ENCODE assay signal across 8 cellular contexts in genomic region chr12:124480469-124481256, GRCh38.
DNase-seq lines count a peak whose midpoint lies in the region; ATAC-seq and TF ChIP-seq lines count a peak whose summit lies in the region.

No MANE protein-coding gene starts in this region.

- H3K4me1 ChIP-seq in IMR-90 (ENCODE audit: control insufficient read depth, insufficient read depth, low read length) = peaks cover 7% of the 10 kb centered on the region; the same call in 1 of the 2 replicates
- peaks cover 0 to 69% (median 20%) of the 10 kb centered on the region in 3 donors for H3K4me1 ChIP-seq in gastroesophageal sphincter

- H3K4me2 ChIP-seq in IMR-90 (ENCODE audit: low read depth, low read length) = no peak overlapping the region; the same call in 1 of the 2 replicates

- WGBS in IMR-90 (ENCODE audit: extremely low coverage in 2 of 2, insufficient read length in 1 of 2), 2 experiments = 59% methylated on average over 3 of the region's 15 CpGs; no CpG with 5 or more reads in 1 of the 2 experiments
- WGBS in gastroesophageal sphincter (ENCODE audit: low coverage in 1 of 2), 2 donors = 27 to 48% methylated on average over 5 of the region's 15 CpGs

- no peak overlapping the region; the same call in 1 of the 2 replicates for H3K14ac ChIP-seq in IMR-90 (replicated peaks; ENCODE audit: low read depth, low read length)

- TF ChIP-seq RAD21 in IMR-90 (IDR thresholded peaks at IDR 0.05; ENCODE audit: low read length) = no peak

- peaks cover 28 to 81% of the 10 kb centered on the region in 2 experiments for H3K79me1 ChIP-seq in IMR-90 (ENCODE audit: low read depth in 1 of 2, low read length in 2 of 2)

- CTCF ChIA-PET in IMR-90 (lab: Yijun Ruan, JAX) = no interaction called here

- no peak overlapping the region for H3K18ac ChIP-seq in IMR-90 (ENCODE audit: low read depth, low read length)

- no peak overlapping the region for H2AFZ ChIP-seq in IMR-90 (replicated peaks; ENCODE audit: low read length, poor library complexity)

- intact Hi-C loops in IMR-90 (cut with micrococcal nuclease) = no loop called here

- no peak overlapping the region for H4K8ac ChIP-seq in IMR-90 (ENCODE audit: low read depth in 2 of 2, low read length in 2 of 2)

- H3K36me3 ChIP-seq in IMR-90 (ENCODE audit: control insufficient read depth, insufficient read depth, low read length) = peaks cover 58% of the 10 kb centered on the region
- peaks cover 0 to 69% of the 10 kb centered on the region in 2 donors for H3K36me3 ChIP-seq in gastroesophageal sphincter

- no peaks in the 10 kb centered on the region for H3K27me3 ChIP-seq in IMR-90 (ENCODE audit: control insufficient read depth, insufficient read depth, low read length)
- H3K27me3 ChIP-seq in gastroesophageal sphincter = no peaks in the 10 kb centered on the region

- in situ Hi-C loops in IMR-90 (cut with MboI; ENCODE audit: low sequenced_read_pairs) = no loop called here

- dilution Hi-C loops in IMR-90 (cut with HindIII; ENCODE audit: low sequenced_read_pairs, unreplicated experiment) = no loop called here

- TF ChIP-seq POLR2A in IMR-90 (IDR thresholded peaks at IDR 0.05; ENCODE audit: low read depth, low read length) (no peak), gastroesophageal sphincter (IDR thresholded peaks at IDR 0.05) (no peak)

- TF ChIP-seq EP300 in gastroesophageal sphincter (IDR thresholded peaks at IDR 0.05) = no peak

- H3K9me3 ChIP-seq in IMR-90 (ENCODE audit: control insufficient read depth, insufficient read depth, low read length) (no peaks in the 10 kb centered on the region), gastroesophageal sphincter (no peaks in the 10 kb centered on the region)

- no peak overlapping the region for H3K9ac ChIP-seq in IMR-90 (ENCODE audit: low read depth, low read length)

- peaks cover 68% of the 10 kb centered on the region for H4K20me1 ChIP-seq in IMR-90 (ENCODE audit: insufficient read depth, low read length)

- DNase-seq in IMR-90 = peak; percentile 47
- peak; percentile 54 to 70 for DNase-seq in activated CD4-positive, alpha-beta T cell treated with anti-CD3 and anti-CD28 coated beads, Interleukin-2, amount 50 U/mL, for 48 hours
- DNase-seq in stimulated activated CD4-positive, alpha-beta T cell treated with anti-CD3 and anti-CD28 coated beads, Interleukin-15, amount 100 ng/mL, for 48 hours (ENCODE audit: low read depth in 2 of 2) = peak; percentile 29 to 44
- no peak for DNase-seq in GOT3 (lab: John Stamatoyannopoulos, UW)
- no peak for DNase-seq in HuH-7 (ENCODE audit: low spot score)

- H3K9me1 ChIP-seq in IMR-90 (ENCODE audit: insufficient read depth, low read length) = peaks cover 9% of the 10 kb centered on the region

- H2BK5ac ChIP-seq in IMR-90 (ENCODE audit: low read depth, low read length, poor library complexity, severe bottlenecking) = no peak overlapping the region

- no TSS peak for BruUV-seq in IMR-90 (replicated peaks; lab: Mats Ljungman, UMichigan)

- H3K27ac ChIP-seq in IMR-90 (ENCODE audit: insufficient read depth, low read length) (no peak overlapping the region), gastroesophageal sphincter (peak overlapping the region in 3 of 4 donors; percentile 65 to 73 (median 67))

- H3K4me3 ChIP-seq in IMR-90 (ENCODE audit: insufficient read depth, low read depth, low read length) = no peak overlapping the region
- H3K4me3 ChIP-seq in gastroesophageal sphincter = no peak overlapping the region

- H3K4ac ChIP-seq in IMR-90 (ENCODE audit: low read depth, low read length) = no peak overlapping the region

- H2BK15ac ChIP-seq in IMR-90 (ENCODE audit: low read depth, low read length) = no peak overlapping the region

- H3K23ac ChIP-seq in IMR-90 (ENCODE audit: low read depth, low read length) = no peak overlapping the region

- H2AK9ac ChIP-seq in IMR-90 (replicated peaks; ENCODE audit: low read depth, low read length, poor library complexity) = peak overlapping the region; percentile 92

- H4K5ac ChIP-seq in IMR-90 (ENCODE audit: low read depth, low read length) = no peak overlapping the region

- peak overlapping the region; percentile 78 for H2AK5ac ChIP-seq in IMR-90 (ENCODE audit: low read depth, low read length)

- H3K56ac ChIP-seq in IMR-90 (ENCODE audit: extremely low read depth, insufficient read depth, low read length) = no peak overlapping the region

- H4K91ac ChIP-seq in IMR-90 (ENCODE audit: insufficient read depth, low read depth, low read length) = no peak overlapping the region

- POLR2A ChIA-PET in IMR-90 (lab: Charles Lee; ENCODE audit: unreplicated experiment) = no interaction called here

- no peak for TF ChIP-seq CTCF in IMR-90 (conservative IDR thresholded peaks at IDR 0.05; ENCODE audit: low read depth, low read length)
- no peak for TF ChIP-seq CTCF in gastroesophageal sphincter (IDR thresholded peaks at IDR 0.05)

- no peak overlapping the region for H2BK120ac ChIP-seq in IMR-90 (ENCODE audit: low read depth, low read length)

- no peak overlapping the region for H2BK20ac ChIP-seq in IMR-90 (ENCODE audit: low read depth, low read length)

- peak; percentile 59 for ATAC-seq in GM18499 (IDR thresholded peaks at IDR 0.05; ENCODE audit: insufficient read depth, unreplicated experiment)
- ATAC-seq in GM21723 (IDR thresholded peaks at IDR 0.05; ENCODE audit: unreplicated experiment) = peak; percentile 76
- ATAC-seq in IMR-90 (ENCODE audit: low read depth) = peak; percentile 62
- ATAC-seq in gastroesophageal sphincter = peak; percentile 21

TF ChIP-seq in IMR-90, 13 proteins besides CTCF, POLR2A, EP300 and RAD21:
- TF ChIP-seq MAZ (IDR thresholded peaks at IDR 0.05; ENCODE audit: borderline replicate concordance, low read depth, low read length) = peak; percentile 23; the same call in 1 of the 2 replicates
- 0 out of 2 replicates have a peak, but pooled peaks have one; percentile 77 for TF ChIP-seq MXI1 (IDR thresholded peaks at IDR 0.05; ENCODE audit: borderline replicate concordance, low read depth, low read length)
- TF ChIP-seq CEBPB (IDR thresholded peaks at IDR 0.05; ENCODE audit: low read depth, low read length) = no peak
- no peak for TF ChIP-seq FOS (IDR thresholded peaks at IDR 0.05; ENCODE audit: low read depth, low read length)

Comparison
In these comparisons a context has a peak if more than half of its experiments do, and no peak if none do; other contexts are left out.
1. ATAC-seq: peak in every context shown above with its lines; median percentile 76 in GM21723; 62 in IMR-90; 59 in GM18499; 21 in gastroesophageal sphincter.
2. DNase-seq: peak in IMR-90 (single experiment), activated CD4-positive, alpha-beta T cell treated with anti-CD3 and anti-CD28 coated beads, Interleukin-2, amount 50 U/mL, for 48 hours (2 of 2) and stimulated activated CD4-positive, alpha-beta T cell treated with anti-CD3 and anti-CD28 coated beads, Interleukin-15, amount 100 ng/mL, for 48 hours (2 of 2); none in GOT3 (single experiment) and HuH-7 (single experiment).